12 cellular contexts compared by ENCODE assay signal in genomic region chr20:17992224-17992637, GRCh38. TPM values are rescaled to one million over a fixed set of nuclear protein-coding genes. Genes with fewer than 3 reads are reported as not detected.
DNase-seq lines count a peak whose midpoint lies in the region; ATAC-seq and TF ChIP-seq lines count a peak whose summit lies in the region.
"Had no signal": no experiment of that assay in that cellular context is flagged by ENCODE, and none has a peak within 500 bp of the region (broad histone marks: within the 10 kb centered on the region; RNA-seq: fewer than 3 reads in every experiment).

No MANE protein-coding gene starts in this region.

- ATAC-seq in GM19023 (IDR thresholded peaks at IDR 0.05; ENCODE audit: unreplicated experiment), result peak; percentile 57
- ATAC-seq in HG03439 (IDR thresholded peaks at IDR 0.05; ENCODE audit: unreplicated experiment), result peak; percentile 45
- ATAC-seq in activated naive CD8-positive, alpha-beta T cell treated with anti-CD3 and anti-CD28 coated beads, Interleukin-2, amount 50 U/mL, for 24 hours, result peak; percentile 87
- no peak for ATAC-seq in GM21367 (IDR thresholded peaks at IDR 0.05; ENCODE audit: unreplicated experiment)

- H3K9me3 ChIP-seq in Caco-2 (no peaks in the 10 kb centered on the region), ascending aorta (no peaks in the 10 kb centered on the region)
- H3K9me3 ChIP-seq: vagina had no signal

- H3K27me3 ChIP-seq in Caco-2 (replicated peaks; ENCODE audit: control insufficient read depth, insufficient read depth, low read length) (no peaks in the 10 kb centered on the region), ascending aorta (no peaks in the 10 kb centered on the region)
- H3K27me3 ChIP-seq: vagina had no signal

- H3K36me3 ChIP-seq in Caco-2 (ENCODE audit: control insufficient read depth, insufficient read depth, low read length) (peaks cover 2% of the 10 kb centered on the region), ascending aorta (peaks cover 3 to 12% of the 10 kb centered on the region in 2 donors)
- H3K36me3 ChIP-seq: vagina had no signal

- H3K4me3 ChIP-seq in Caco-2 (ENCODE audit: low read depth, low read length) (no peak overlapping the region), ascending aorta (no peak overlapping the region)
- H3K4me3 ChIP-seq: vagina had no signal

- no peaks in the 10 kb centered on the region for H3K4me1 ChIP-seq in Caco-2
- no peaks in the 10 kb centered on the region for H3K4me1 ChIP-seq in ascending aorta

- no peaks in the 10 kb centered on the region for H3K9me3 Mint-ChIP-seq in Caco-2 (ENCODE audit: unreplicated experiment)
- no peaks in the 10 kb centered on the region for H3K9me3 Mint-ChIP-seq in activated naive CD8-positive, alpha-beta T cell treated with anti-CD3 and anti-CD28 coated beads, Interleukin-2, amount 50 U/mL, for 24 hours

- intact Hi-C loops in Caco-2 (cut with micrococcal nuclease; ENCODE audit: unreplicated experiment), result loop anchor here (10.0 kb wide), 1 partner anchor 307 kb away; the partner anchor contains the start of gene RRBP1
- intact Hi-C loops in ascending aorta (cut with DNase I), result no loop called here

- H3K36me3 Mint-ChIP-seq in Caco-2 (ENCODE audit: insufficient read depth, unreplicated experiment), result peaks cover 45% of the 10 kb centered on the region
- peaks cover 26% of the 10 kb centered on the region for H3K36me3 Mint-ChIP-seq in activated naive CD8-positive, alpha-beta T cell treated with anti-CD3 and anti-CD28 coated beads, Interleukin-2, amount 50 U/mL, for 24 hours (ENCODE audit: low read depth)

- POLR2A ChIA-PET in Caco-2 (lab: Charles Lee), result no interaction called here

- H3K27ac ChIP-seq in ascending aorta, result no peak overlapping the region
- H3K27ac ChIP-seq: vagina had no signal

- no peak for TF ChIP-seq CTCF in Caco-2 (IDR thresholded peaks at IDR 0.05; ENCODE audit: insufficient read depth in 1 of 2, low read depth in 1 of 2, low read length in 1 of 2, severe bottlenecking in 1 of 2, unreplicated experiment in 1 of 2)
- TF ChIP-seq CTCF in ascending aorta (IDR thresholded peaks at IDR 0.05), result no peak

- no TSS peak for BruUV-seq in Caco-2 (replicated peaks; lab: Mats Ljungman, UMichigan)

- DNase-seq in Caco-2, result no peak
- peak; percentile 35 for DNase-seq in activated naive CD8-positive, alpha-beta T cell treated with anti-CD3 and anti-CD28 coated beads, Interleukin-2, amount 50 U/mL, for 24 hours
- DNase-seq in epidermal melanocyte (ENCODE audit: insufficient read length, low spot score), result no peak
- no peak for DNase-seq in NOMO-1 (lab: John Stamatoyannopoulos, UW; ENCODE audit: unreplicated experiment in 2 of 2)
- DNase-seq in ascending aorta (ENCODE audit: low spot score in 2 of 2), result no peak
- DNase-seq: hippocampal formation, NCI-H1105, RPMI8226 had no signal

- CTCF ChIA-PET in Caco-2 (lab: Charles Lee), result no interaction called here

- no peak overlapping the region for H3K4me3 Mint-ChIP-seq in Caco-2 (ENCODE audit: unreplicated experiment)
- H3K4me3 Mint-ChIP-seq in activated naive CD8-positive, alpha-beta T cell treated with anti-CD3 and anti-CD28 coated beads, Interleukin-2, amount 50 U/mL, for 24 hours, result no peak overlapping the region

- no peaks in the 10 kb centered on the region for H3K27me3 Mint-ChIP-seq in Caco-2 (ENCODE audit: insufficient read depth, unreplicated experiment)
- H3K27me3 Mint-ChIP-seq in activated naive CD8-positive, alpha-beta T cell treated with anti-CD3 and anti-CD28 coated beads, Interleukin-2, amount 50 U/mL, for 24 hours, result no peaks in the 10 kb centered on the region

- no peaks in the 10 kb centered on the region for H3K4me1 Mint-ChIP-seq in Caco-2 (ENCODE audit: low read depth, unreplicated experiment)
- H3K4me1 Mint-ChIP-seq in activated naive CD8-positive, alpha-beta T cell treated with anti-CD3 and anti-CD28 coated beads, Interleukin-2, amount 50 U/mL, for 24 hours, result peaks cover 33% of the 10 kb centered on the region

- H3K27ac Mint-ChIP-seq in Caco-2 (ENCODE audit: unreplicated experiment), result peak overlapping the region; percentile 25
- H3K27ac Mint-ChIP-seq in activated naive CD8-positive, alpha-beta T cell treated with anti-CD3 and anti-CD28 coated beads, Interleukin-2, amount 50 U/mL, for 24 hours, result peak overlapping the region; percentile 86

RNA-seq across cellular contexts. Expression of gene MGME1, which starts 23.4 kb away (rescaled TPM):
- 44.3 and 50.5 TPM in 2 replicates for total RNA-seq in Caco-2 (2022)
- total RNA-seq in ascending aorta, result 0.85 TPM

RNA-seq across cellular contexts. Expression of gene SNX5, which starts 23.6 kb away (rescaled TPM):
- total RNA-seq in Caco-2 (2022) (275 and 299 TPM in 2 replicates), ascending aorta (32.7 TPM)

Comparison
In these comparisons a context has a peak if more than half of its experiments do, and no peak if none do; other contexts are left out.
1. RNA of gene MGME1, which starts 23.4 kb away (total RNA-seq): 44.3 to 50.5 TPM in Caco-2; 0.85 TPM in ascending aorta (single experiment); every median in the first group is over 10 times any median in the second.